Comparison of ENCODE assay signal across 9 cellular contexts in the genomic region with DNA sequence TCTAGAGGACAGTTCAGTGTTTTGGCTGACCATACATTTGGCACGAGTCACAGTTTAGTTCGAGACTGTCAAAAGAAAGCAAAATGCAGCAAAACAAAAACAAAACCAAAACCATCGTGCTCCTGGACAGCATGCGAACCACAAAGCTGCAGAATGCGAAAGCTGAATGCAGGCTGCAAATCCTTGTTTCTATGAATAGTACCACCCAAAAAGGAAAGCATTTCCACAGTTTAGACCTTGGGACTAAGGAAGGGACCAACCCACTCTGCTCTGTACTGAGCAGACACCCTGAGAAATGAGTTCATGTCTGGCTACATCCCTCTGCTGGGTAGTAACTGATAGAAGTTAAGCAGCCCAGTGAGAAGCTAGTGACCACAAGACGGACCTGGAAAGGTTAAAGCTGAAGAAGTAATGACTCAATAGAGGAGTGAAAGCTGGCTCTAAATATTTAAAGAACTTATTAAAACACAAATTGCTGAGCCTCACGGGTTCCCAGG. TPM values are rescaled to one million over a fixed set of nuclear protein-coding genes. Genes with fewer than 3 reads are reported as not detected.
DNase-seq lines count a peak whose midpoint lies in the region; ATAC-seq, FAIRE-seq and TF ChIP-seq lines count a peak whose summit lies in the region.
"Had no signal": no experiment of that assay in that cellular context is flagged by ENCODE, and none has a peak within 500 bp of the region (broad histone marks: within the 10 kb centered on the region; RNA-seq: fewer than 3 reads in every experiment).

No MANE protein-coding gene starts in this region.

- peak; percentile 45 for ATAC-seq in GM18907 (IDR thresholded peaks at IDR 0.05; ENCODE audit: unreplicated experiment)
- peak; percentile 53 for ATAC-seq in HG02973 (IDR thresholded peaks at IDR 0.05; ENCODE audit: unreplicated experiment)
- ATAC-seq in stimulated activated effector memory CD8-positive, alpha-beta T cell treated with anti-CD3 and anti-CD28 coated beads, Interleukin-12 subunit alpha, Interleukin-12 subunit beta, amount 100 ng/mL, for 72 hours, result no peak
- ATAC-seq in GM18505 (IDR thresholded peaks at IDR 0.05; ENCODE audit: unreplicated experiment), result no peak

- H3K4me1 Mint-ChIP-seq in stimulated activated effector memory CD8-positive, alpha-beta T cell treated with anti-CD3 and anti-CD28 coated beads, Interleukin-12 subunit alpha, Interleukin-12 subunit beta, amount 100 ng/mL, for 72 hours, result peaks cover 56% of the 10 kb centered on the region

- peak overlapping the region; percentile 78 for H3K4me3 Mint-ChIP-seq in stimulated activated effector memory CD8-positive, alpha-beta T cell treated with anti-CD3 and anti-CD28 coated beads, Interleukin-12 subunit alpha, Interleukin-12 subunit beta, amount 100 ng/mL, for 72 hours

- in situ Hi-C loops in astrocyte of the spinal cord (cut with HindIII; ENCODE audit: low sequenced_read_pairs), result no loop called here

- peak; percentile 39 for DNase-seq in astrocyte of the spinal cord (ENCODE audit: low read depth, low spot score)
- DNase-seq in stimulated activated effector memory CD8-positive, alpha-beta T cell treated with anti-CD3 and anti-CD28 coated beads, Interleukin-12 subunit alpha, Interleukin-12 subunit beta, amount 100 ng/mL, for 72 hours (ENCODE audit: low spot score in 2 of 2), result no peak
- DNase-seq in GM12892 (ENCODE audit: insufficient read length), result no peak
- no peak for DNase-seq in Ammon's horn (ENCODE audit: low spot score)
- no peak for DNase-seq in hypothalamus (lab: John Stamatoyannopoulos, UW)
- DNase-seq: NCI-H1930 had no signal

- peak overlapping the region; percentile 35 for H3K27ac Mint-ChIP-seq in stimulated activated effector memory CD8-positive, alpha-beta T cell treated with anti-CD3 and anti-CD28 coated beads, Interleukin-12 subunit alpha, Interleukin-12 subunit beta, amount 100 ng/mL, for 72 hours

- TF ChIP-seq CTCF in astrocyte of the spinal cord (IDR thresholded peaks at IDR 0.05; ENCODE audit: low read depth, low read length), result no peak

- TF ChIP-seq POLR2A in GM12892 (IDR thresholded peaks at IDR 0.05; ENCODE audit: low read depth, low read length) (no peak), GM18505 (IDR thresholded peaks at IDR 0.05; ENCODE audit: borderline replicate concordance, extremely low read depth, insufficient read depth, insufficient read length) (no peak)

- H3K9me3 Mint-ChIP-seq in stimulated activated effector memory CD8-positive, alpha-beta T cell treated with anti-CD3 and anti-CD28 coated beads, Interleukin-12 subunit alpha, Interleukin-12 subunit beta, amount 100 ng/mL, for 72 hours, result no peaks in the 10 kb centered on the region

- FAIRE-seq in GM12892 (lab: Jason Lieb, UNC), result no peak

- H3K4me3 ChIP-seq in astrocyte of the spinal cord (ENCODE audit: low read depth, low read length), result no peak overlapping the region

- H3K36me3 Mint-ChIP-seq in stimulated activated effector memory CD8-positive, alpha-beta T cell treated with anti-CD3 and anti-CD28 coated beads, Interleukin-12 subunit alpha, Interleukin-12 subunit beta, amount 100 ng/mL, for 72 hours, result peaks cover 12% of the 10 kb centered on the region

RNA-seq across cellular contexts. Expression of a gene that starts 3.9 kb away (rescaled TPM):
- 0.11 TPM for polyA plus RNA-seq in GM12892 (2012; ENCODE audit: missing spikeins)

Comparison
In these comparisons a context has a peak if more than half of its experiments do, and no peak if none do; other contexts are left out.
1. ATAC-seq: peak in GM18907 (single experiment) and HG02973 (single experiment); none in stimulated activated effector memory CD8-positive, alpha-beta T cell treated with anti-CD3 and anti-CD28 coated beads, Interleukin-12 subunit alpha, Interleukin-12 subunit beta, amount 100 ng/mL, for 72 hours (single experiment) and GM18505 (single experiment).